10 cellular contexts compared by ENCODE assay signal in genomic region chr13:52600666-52601065, GRCh38. TPM values are rescaled to one million over a fixed set of nuclear protein-coding genes. Genes with fewer than 3 reads are reported as not detected.
DNase-seq lines count a peak whose midpoint lies in the region; ATAC-seq and TF ChIP-seq lines count a peak whose summit lies in the region.
"Had no signal": no experiment of that assay in that cellular context is flagged by ENCODE, and none has a peak within 500 bp of the region (broad histone marks: within the 10 kb centered on the region; RNA-seq: fewer than 3 reads in every experiment).

No MANE protein-coding gene starts in this region.

- H3K4me1 ChIP-seq in thoracic aorta (ENCODE audit: control insufficient read depth in 1 of 2, low read depth in 2 of 2): peaks cover 0 to 10% of the 10 kb centered on the region in 2 donors

- CTCF ChIA-PET in activated CD4-positive, alpha-beta T cell treated with anti-CD3 and anti-CD28 coated beads, Interleukin-2, amount 10 ng/mL, durations not matched to agents 7 days and 5 days (lab: Charles Lee): interaction anchor here (0.9 kb wide), 1 partner anchor 16 kb away, joined by 3 read pairs; no protein-coding TSS in a partner anchor

- TF ChIP-seq CTCF in kidney epithelial cell (IDR thresholded peaks at IDR 0.05; ENCODE audit: insufficient read depth, low read length, poor library complexity, severe bottlenecking) (no peak), thoracic aorta (IDR thresholded peaks at IDR 0.05) (no peak)

- H3K27me3 ChIP-seq in kidney epithelial cell (ENCODE audit: control insufficient read depth, insufficient read depth, low read length) (no peaks in the 10 kb centered on the region), thoracic aorta (replicated peaks; ENCODE audit: insufficient read depth) (no peaks in the 10 kb centered on the region)

- H3K27me3 Mint-ChIP-seq in activated CD4-positive, alpha-beta T cell treated with anti-CD3 and anti-CD28 coated beads, Interleukin-2, amount 10 ng/mL, durations not matched to agents 7 days and 5 days: peaks cover 21% of the 10 kb centered on the region
- peaks cover 29% of the 10 kb centered on the region for H3K27me3 Mint-ChIP-seq in activated naive CD8-positive, alpha-beta T cell treated with anti-CD3 and anti-CD28 coated beads, Interleukin-2, amount 50 U/mL, for 24 hours

- no peaks in the 10 kb centered on the region for H3K36me3 ChIP-seq in kidney epithelial cell (ENCODE audit: control insufficient read depth, insufficient read depth, low read length)
- no peaks in the 10 kb centered on the region for H3K36me3 ChIP-seq in thoracic aorta

- H3K4me3 ChIP-seq in kidney epithelial cell (ENCODE audit: low read depth, low read length) (peak overlapping the region; percentile 47), thoracic aorta (peak overlapping the region; percentile 96)

- H3K9me3 ChIP-seq in thoracic aorta: no peaks in the 10 kb centered on the region

- no peak overlapping the region for H3K27ac Mint-ChIP-seq in activated CD4-positive, alpha-beta T cell treated with anti-CD3 and anti-CD28 coated beads, Interleukin-2, amount 10 ng/mL, durations not matched to agents 7 days and 5 days
- no peak overlapping the region for H3K27ac Mint-ChIP-seq in activated naive CD8-positive, alpha-beta T cell treated with anti-CD3 and anti-CD28 coated beads, Interleukin-2, amount 50 U/mL, for 24 hours

- POLR2A ChIA-PET in activated CD4-positive, alpha-beta T cell treated with anti-CD3 and anti-CD28 coated beads, Interleukin-2, amount 10 ng/mL, durations not matched to agents 7 days and 5 days (lab: Charles Lee): no interaction called here

- DNase-seq in activated CD4-positive, alpha-beta T cell treated with anti-CD3 and anti-CD28 coated beads, Interleukin-2, amount 10 ng/mL, durations not matched to agents 7 days and 5 days: no peak
- no peak for DNase-seq in activated CD4-positive, alpha-beta T cell treated with anti-CD3 and anti-CD28 coated beads for 48 hours
- DNase-seq in activated naive CD8-positive, alpha-beta T cell treated with anti-CD3 and anti-CD28 coated beads, Interleukin-2, amount 50 U/mL, for 24 hours: no peak
- DNase-seq in kidney epithelial cell (ENCODE audit: low read depth): no peak
- no peak for DNase-seq in thoracic aorta (ENCODE audit: low spot score)
- no peak for DNase-seq in NCI-H524 (lab: John Stamatoyannopoulos, UW)
- no peak for DNase-seq in NCI-H2081 treated with DMSO at 0.1 percent for 48 hours (lab: John Stamatoyannopoulos, UW)
- DNase-seq: activated effector memory CD4-positive, alpha-beta T cell treated with anti-CD3 and anti-CD28 coated beads, Interleukin-2, amount 50 U/mL, for 16 hours; NK-92 treated with Interleukin-12 subunit alpha and Interleukin-12 subunit beta, amount 100 ng/mL, for 24 hours had no signal

- H3K4me3 Mint-ChIP-seq in activated CD4-positive, alpha-beta T cell treated with anti-CD3 and anti-CD28 coated beads, Interleukin-2, amount 10 ng/mL, durations not matched to agents 7 days and 5 days: peak overlapping the region; percentile 34
- peak overlapping the region; percentile 32 for H3K4me3 Mint-ChIP-seq in activated naive CD8-positive, alpha-beta T cell treated with anti-CD3 and anti-CD28 coated beads, Interleukin-2, amount 50 U/mL, for 24 hours

- H3K27ac ChIP-seq in thoracic aorta: peak overlapping the region; percentile 73 to 89

- H3K9me3 Mint-ChIP-seq in activated CD4-positive, alpha-beta T cell treated with anti-CD3 and anti-CD28 coated beads, Interleukin-2, amount 10 ng/mL, durations not matched to agents 7 days and 5 days: no peaks in the 10 kb centered on the region
- H3K9me3 Mint-ChIP-seq in activated naive CD8-positive, alpha-beta T cell treated with anti-CD3 and anti-CD28 coated beads, Interleukin-2, amount 50 U/mL, for 24 hours: no peaks in the 10 kb centered on the region

- no peaks in the 10 kb centered on the region for H3K36me3 Mint-ChIP-seq in activated CD4-positive, alpha-beta T cell treated with anti-CD3 and anti-CD28 coated beads, Interleukin-2, amount 10 ng/mL, durations not matched to agents 7 days and 5 days (ENCODE audit: low read depth)
- H3K36me3 Mint-ChIP-seq in activated naive CD8-positive, alpha-beta T cell treated with anti-CD3 and anti-CD28 coated beads, Interleukin-2, amount 50 U/mL, for 24 hours (ENCODE audit: low read depth): no peaks in the 10 kb centered on the region

- peaks cover 18% of the 10 kb centered on the region for H3K4me1 Mint-ChIP-seq in activated CD4-positive, alpha-beta T cell treated with anti-CD3 and anti-CD28 coated beads, Interleukin-2, amount 10 ng/mL, durations not matched to agents 7 days and 5 days
- peaks cover 13% of the 10 kb centered on the region for H3K4me1 Mint-ChIP-seq in activated naive CD8-positive, alpha-beta T cell treated with anti-CD3 and anti-CD28 coated beads, Interleukin-2, amount 50 U/mL, for 24 hours

- no peak for ATAC-seq in activated naive CD8-positive, alpha-beta T cell treated with anti-CD3 and anti-CD28 coated beads, Interleukin-2, amount 50 U/mL, for 24 hours
- ATAC-seq in thoracic aorta (ENCODE audit: insufficient number of reproducible peaks, low FRiP score, low read depth) (no peak), HG03097 (IDR thresholded peaks at IDR 0.05; ENCODE audit: low FRiP score, unreplicated experiment) (no peak)

RNA-seq across cellular contexts. Expression of gene HNRNPA1L2, which starts 41.6 kb away (rescaled TPM):
- total RNA-seq in activated CD4-positive, alpha-beta T cell treated with anti-CD3 and anti-CD28 coated beads, Interleukin-2, amount 10 ng/mL, durations not matched to agents 7 days and 5 days: 1 to 10 TPM; 7.9 to 9.1 TPM
- 4.0 and 7.2 TPM in 2 replicates for total RNA-seq in kidney epithelial cell
- 1 to 10 TPM; 6.9 to 8.7 TPM for total RNA-seq in thoracic aorta

RNA-seq across cellular contexts. Expression of gene SUGT1, which starts 52.0 kb away (rescaled TPM):
- total RNA-seq in activated CD4-positive, alpha-beta T cell treated with anti-CD3 and anti-CD28 coated beads, Interleukin-2, amount 10 ng/mL, durations not matched to agents 7 days and 5 days: 10 to 100 TPM; 44.0 to 48.3 TPM
- 44.6 and 49.8 TPM in 2 replicates for total RNA-seq in kidney epithelial cell
- 10 to 100 TPM; 30.8 to 36.0 TPM for total RNA-seq in thoracic aorta
